24 cellular contexts compared by ENCODE assay signal in genomic region chr11:19328586-19329311, GRCh38.
"Had no signal": no experiment of that assay in that cellular context is flagged by ENCODE, and none has a peak within 500 bp of the region (broad histone marks: within the 10 kb centered on the region; RNA-seq: fewer than 3 reads in every experiment).

No MANE protein-coding gene starts in this region.

- H3K27ac ChIP-seq: esophagus muscularis mucosa, heart right ventricle, lower lobe of right lung, upper lobe of left lung, vagina, VCaP had no signal

- H3K4me1 ChIP-seq: esophagus muscularis mucosa, heart right ventricle, lower lobe of right lung, vagina had no signal

- H3K4me3 ChIP-seq: esophagus muscularis mucosa, heart right ventricle, lower lobe of right lung, upper lobe of left lung, vagina had no signal

- ATAC-seq: activated T-cell treated with anti-CD3 and anti-CD28 coated beads, Interleukin-2, amount 50 U/mL, for 72 hours; heart right ventricle; left lobe of liver; lower lobe of right lung; natural killer cell treated with Interleukin-12 subunit alpha and Interleukin-12 subunit beta and Interleukin-15 and Interleukin-18, amount 100 ng/mL, for 72 hours; stimulated activated effector memory CD8-positive, alpha-beta T cell treated with anti-CD3 and anti-CD28 coated beads, Interleukin-12 subunit alpha, Interleukin-12 subunit beta, amount 100 ng/mL, for 72 hours had no signal

- H3K27me3 ChIP-seq: esophagus muscularis mucosa, upper lobe of left lung, vagina had no signal

- FAIRE-seq: bronchial epithelial cell, TTC549 had no signal

- DNase-seq: activated CD4-positive, alpha-beta T cell treated with anti-CD3 and anti-CD28 coated beads for 4 hours; activated CD4-positive, alpha-beta T cell treated with anti-CD3 and anti-CD28 coated beads, Interleukin-2, amount 50 U/mL, for 4 hours; activated naive CD4-positive, alpha-beta T cell treated with Interleukin-2 at 50 U/mL for 16 hours; activated T-cell treated with anti-CD3 and anti-CD28 coated beads for 4 hours; activated T-cell treated with anti-CD3 and anti-CD28 coated beads, Interleukin-2, amount 50 U/mL, for 72 hours; anterior cingulate cortex; dermis blood vessel endothelial cell; effector CD4-positive, alpha-beta T cell; foreskin melanocyte; heart right ventricle; lower lobe of right lung; mesenchymal stem cell; posterior cingulate gyrus; stimulated activated CD4-positive, alpha-beta T cell treated with anti-CD3 and anti-CD28 coated beads, Interleukin-4, amount 100 ng/mL, for 24 hours; substantia nigra; upper lobe of left lung had no signal

- H3K36me3 ChIP-seq: esophagus muscularis mucosa, heart right ventricle, lower lobe of right lung, upper lobe of left lung, vagina had no signal

- H3K9me3 ChIP-seq: esophagus muscularis mucosa, heart right ventricle, lower lobe of right lung, upper lobe of left lung, vagina had no signal
